In the genomic region with DNA sequence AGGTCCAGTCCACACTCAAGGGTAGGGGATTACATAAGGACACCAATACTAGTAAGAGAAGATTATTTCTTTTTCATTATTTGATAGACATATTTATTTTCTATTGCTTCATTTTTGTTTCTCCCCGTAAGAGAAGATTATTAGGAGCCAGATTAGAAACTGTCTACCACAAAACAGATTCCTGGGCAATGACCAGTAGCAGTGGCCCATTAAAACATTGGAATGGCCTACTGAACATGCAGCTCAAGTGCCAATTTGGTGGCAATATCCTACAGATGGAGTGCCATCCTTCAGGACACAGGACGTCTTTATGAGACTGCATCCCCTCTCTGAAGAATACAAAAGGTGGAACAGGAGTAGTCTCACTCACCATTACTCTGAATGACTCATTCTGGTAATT, we compare ENCODE assay signal across 2 cellular contexts.
TF ChIP-seq lines count a peak whose summit lies in the region.

No MANE protein-coding gene starts in this region.

TF ChIP-seq in HCT116, 20 proteins besides CTCF, POLR2A, EP300 and RAD21 (continued from another document):
- TF ChIP-seq POLR2AphosphoS5 (IDR thresholded peaks at IDR 0.05; ENCODE audit: low read depth, low read length) = no peak
- TF ChIP-seq CEBPB (IDR thresholded peaks at IDR 0.05; ENCODE audit: low read depth) = no peak
- TF ChIP-seq ZNF274 (IDR thresholded peaks at IDR 0.05; ENCODE audit: low read depth, low read length) = no peak
- no peak for TF ChIP-seq CBX3 (IDR thresholded peaks at IDR 0.05; ENCODE audit: low read depth)
- no peak for TF ChIP-seq EGR1 (IDR thresholded peaks at IDR 0.05; ENCODE audit: low read depth)
- no peak for TF ChIP-seq EZH2 (IDR thresholded peaks at IDR 0.05)
- TF ChIP-seq, protein P1, sequence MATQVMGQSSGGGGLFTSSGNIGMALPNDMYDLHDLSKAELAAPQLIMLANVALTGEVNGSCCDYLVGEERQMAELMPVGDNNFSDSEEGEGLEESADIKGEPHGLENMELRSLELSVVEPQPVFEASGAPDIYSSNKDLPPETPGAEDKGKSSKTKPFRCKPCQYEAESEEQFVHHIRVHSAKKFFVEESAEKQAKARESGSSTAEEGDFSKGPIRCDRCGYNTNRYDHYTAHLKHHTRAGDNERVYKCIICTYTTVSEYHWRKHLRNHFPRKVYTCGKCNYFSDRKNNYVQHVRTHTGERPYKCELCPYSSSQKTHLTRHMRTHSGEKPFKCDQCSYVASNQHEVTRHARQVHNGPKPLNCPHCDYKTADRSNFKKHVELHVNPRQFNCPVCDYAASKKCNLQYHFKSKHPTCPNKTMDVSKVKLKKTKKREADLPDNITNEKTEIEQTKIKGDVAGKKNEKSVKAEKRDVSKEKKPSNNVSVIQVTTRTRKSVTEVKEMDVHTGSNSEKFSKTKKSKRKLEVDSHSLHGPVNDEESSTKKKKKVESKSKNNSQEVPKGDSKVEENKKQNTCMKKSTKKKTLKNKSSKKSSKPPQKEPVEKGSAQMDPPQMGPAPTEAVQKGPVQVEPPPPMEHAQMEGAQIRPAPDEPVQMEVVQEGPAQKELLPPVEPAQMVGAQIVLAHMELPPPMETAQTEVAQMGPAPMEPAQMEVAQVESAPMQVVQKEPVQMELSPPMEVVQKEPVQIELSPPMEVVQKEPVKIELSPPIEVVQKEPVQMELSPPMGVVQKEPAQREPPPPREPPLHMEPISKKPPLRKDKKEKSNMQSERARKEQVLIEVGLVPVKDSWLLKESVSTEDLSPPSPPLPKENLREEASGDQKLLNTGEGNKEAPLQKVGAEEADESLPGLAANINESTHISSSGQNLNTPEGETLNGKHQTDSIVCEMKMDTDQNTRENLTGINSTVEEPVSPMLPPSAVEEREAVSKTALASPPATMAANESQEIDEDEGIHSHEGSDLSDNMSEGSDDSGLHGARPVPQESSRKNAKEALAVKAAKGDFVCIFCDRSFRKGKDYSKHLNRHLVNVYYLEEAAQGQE (IDR thresholded peaks at IDR 0.05; ENCODE audit: low read depth) = no peak
- TF ChIP-seq ZFX (IDR thresholded peaks at IDR 0.05) = no peak
- no peak for TF ChIP-seq SIN3A (IDR thresholded peaks at IDR 0.05; ENCODE audit: low read depth)
- no peak for TF ChIP-seq SRF (IDR thresholded peaks at IDR 0.05; ENCODE audit: low read depth)
- no peak for TF ChIP-seq JUND (IDR thresholded peaks at IDR 0.05)

TF ChIP-seq in SK-N-SH treated with all-trans-retinoic acid at 6 μM for 48 hours, 23 proteins besides CTCF, POLR2A, EP300 and RAD21 (continued from another document):
- TF ChIP-seq ESRRG (CRISPR knock-in tag; IDR thresholded peaks at IDR 0.05) (no peak), ZNF70 (CRISPR knock-in tag; IDR thresholded peaks at IDR 0.05) (no peak), ZNF8 (CRISPR knock-in tag; IDR thresholded peaks at IDR 0.05) (no peak), ZFP3 (CRISPR knock-in tag; IDR thresholded peaks at IDR 0.05) (no peak)
- TF ChIP-seq, protein P2, sequence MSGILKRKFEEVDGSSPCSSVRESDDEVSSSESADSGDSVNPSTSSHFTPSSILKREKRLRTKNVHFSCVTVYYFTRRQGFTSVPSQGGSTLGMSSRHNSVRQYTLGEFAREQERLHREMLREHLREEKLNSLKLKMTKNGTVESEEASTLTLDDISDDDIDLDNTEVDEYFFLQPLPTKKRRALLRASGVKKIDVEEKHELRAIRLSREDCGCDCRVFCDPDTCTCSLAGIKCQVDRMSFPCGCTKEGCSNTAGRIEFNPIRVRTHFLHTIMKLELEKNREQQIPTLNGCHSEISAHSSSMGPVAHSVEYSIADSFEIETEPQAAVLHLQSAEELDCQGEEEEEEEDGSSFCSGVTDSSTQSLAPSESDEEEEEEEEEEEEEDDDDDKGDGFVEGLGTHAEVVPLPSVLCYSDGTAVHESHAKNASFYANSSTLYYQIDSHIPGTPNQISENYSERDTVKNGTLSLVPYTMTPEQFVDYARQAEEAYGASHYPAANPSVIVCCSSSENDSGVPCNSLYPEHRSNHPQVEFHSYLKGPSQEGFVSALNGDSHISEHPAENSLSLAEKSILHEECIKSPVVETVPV (CRISPR knock-in tag; IDR thresholded peaks at IDR 0.05) = no peak
- TF ChIP-seq, protein P3, sequence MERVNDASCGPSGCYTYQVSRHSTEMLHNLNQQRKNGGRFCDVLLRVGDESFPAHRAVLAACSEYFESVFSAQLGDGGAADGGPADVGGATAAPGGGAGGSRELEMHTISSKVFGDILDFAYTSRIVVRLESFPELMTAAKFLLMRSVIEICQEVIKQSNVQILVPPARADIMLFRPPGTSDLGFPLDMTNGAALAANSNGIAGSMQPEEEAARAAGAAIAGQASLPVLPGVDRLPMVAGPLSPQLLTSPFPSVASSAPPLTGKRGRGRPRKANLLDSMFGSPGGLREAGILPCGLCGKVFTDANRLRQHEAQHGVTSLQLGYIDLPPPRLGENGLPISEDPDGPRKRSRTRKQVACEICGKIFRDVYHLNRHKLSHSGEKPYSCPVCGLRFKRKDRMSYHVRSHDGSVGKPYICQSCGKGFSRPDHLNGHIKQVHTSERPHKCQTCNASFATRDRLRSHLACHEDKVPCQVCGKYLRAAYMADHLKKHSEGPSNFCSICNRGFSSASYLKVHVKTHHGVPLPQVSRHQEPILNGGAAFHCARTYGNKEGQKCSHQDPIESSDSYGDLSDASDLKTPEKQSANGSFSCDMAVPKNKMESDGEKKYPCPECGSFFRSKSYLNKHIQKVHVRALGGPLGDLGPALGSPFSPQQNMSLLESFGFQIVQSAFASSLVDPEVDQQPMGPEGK (CRISPR knock-in tag; IDR thresholded peaks at IDR 0.05; ENCODE audit: borderline replicate concordance) = no peak
